ENCODE assay signal across 19 cellular contexts in the genomic region with DNA sequence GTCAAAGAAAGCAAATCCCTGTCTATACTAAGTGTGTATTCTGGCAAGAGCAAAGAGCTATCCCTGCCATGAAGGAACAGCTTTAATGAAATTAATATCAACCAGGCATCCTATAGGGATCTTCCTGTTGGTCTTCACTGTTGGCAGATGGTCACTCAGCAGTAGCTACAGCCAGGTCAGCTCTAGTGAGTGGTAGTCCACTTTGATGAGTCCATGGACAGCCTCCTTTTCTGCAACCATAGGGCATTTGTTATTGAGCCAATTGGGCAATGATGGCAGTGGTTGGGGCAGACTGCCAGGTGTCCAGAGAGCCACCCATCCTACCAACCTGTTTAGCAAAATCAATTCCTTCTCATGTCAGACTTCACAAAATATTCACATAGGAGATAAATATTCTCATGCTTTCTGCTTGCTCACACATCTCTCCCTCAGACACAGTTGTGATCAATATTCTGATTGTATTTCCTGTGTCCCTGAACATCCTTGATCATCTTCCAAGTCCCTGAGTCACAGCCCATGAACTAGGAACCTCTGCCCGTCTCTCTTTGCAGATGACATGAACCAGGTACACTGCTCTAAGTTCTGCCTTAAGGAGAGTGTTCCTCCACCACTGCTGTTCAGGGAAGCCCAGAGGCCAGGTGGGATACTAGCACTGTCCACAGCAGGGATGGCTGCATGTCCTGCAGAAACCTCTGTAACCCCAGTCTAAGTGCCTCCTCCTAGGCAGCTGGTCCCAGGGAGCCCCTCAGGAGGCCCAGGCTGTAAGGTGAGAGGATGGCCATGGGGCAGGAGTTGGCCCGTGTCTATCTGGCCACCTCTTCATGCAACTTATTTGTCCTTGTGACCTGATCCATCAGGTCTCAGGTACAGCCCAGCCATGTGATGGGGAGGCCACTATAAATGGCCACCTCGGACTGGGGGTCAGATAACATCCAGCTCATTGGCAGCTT.
DNase-seq lines count a peak whose midpoint lies in the region; ATAC-seq lines count a peak whose summit lies in the region.
"Had no signal": no experiment of that assay in that cellular context is flagged by ENCODE, and none has a peak within 500 bp of the region (broad histone marks: within the 10 kb centered on the region; RNA-seq: fewer than 3 reads in every experiment).

No MANE protein-coding gene starts in this region.

- H3K27me3 Mint-ChIP-seq in CD8-positive, alpha-beta memory T cell, result no peaks in the 10 kb centered on the region
- no peaks in the 10 kb centered on the region for H3K27me3 Mint-ChIP-seq in naive thymus-derived CD8-positive, alpha-beta T cell

- H3K4me2 ChIP-seq in BLaER1 treated with 17β-estradiol and CSF1 and Interleukin-3, amounts not matched to agents 10 nM and 100 nM, result peak overlapping the region in 9 of 11 experiments; percentile 9 to 95 (median 89); a peak in 13 of 22 replicates

- DNase-seq in CD8-positive, alpha-beta memory T cell, result no peak
- DNase-seq in cerebellar nuclear complex (lab: John Stamatoyannopoulos, UW) (peak; percentile 10 to 29), T-helper 1 cell (no peak), epidermal melanocyte (ENCODE audit: insufficient read length, low spot score) (no peak)
- DNase-seq in naive thymus-derived CD8-positive, alpha-beta T cell, result no peak
- DNase-seq in activated CD8-positive, alpha-beta memory T cell treated with anti-CD3 and anti-CD28 coated beads, Interleukin-2, amount 50 U/mL, for 48 hours, result no peak
- DNase-seq: AML-193, GF-D8, GOT3, NCI-H1417, NCI-H187 treated with DMSO at 0.1 percent for 48 hours, NCI-H2171, NCI-H446 treated with DMSO at 0.1 percent for 48 hours, NCI-H748 treated with DMSO at 0.1 percent for 48 hours, PC-3, SJCRH30 had no signal

- ATAC-seq in naive thymus-derived CD8-positive, alpha-beta T cell, result no peak
- ATAC-seq in GM21447 (IDR thresholded peaks at IDR 0.05; ENCODE audit: unreplicated experiment), result no peak
- ATAC-seq: PC-3 had no signal

- H3K27ac ChIP-seq in BLaER1 treated with 17β-estradiol and CSF1 and Interleukin-3, amounts not matched to agents 10 nM and 100 nM, result peak overlapping the region in 8 of 11 experiments; percentile 79 to 89 (median 84); a peak in 12 of 22 replicates
- no peak overlapping the region for H3K27ac ChIP-seq in CD8-positive, alpha-beta memory T cell (ENCODE audit: low read depth, low read length)
- H3K27ac ChIP-seq: HL-60, SJCRH30 had no signal

- H3K36me3 Mint-ChIP-seq in CD8-positive, alpha-beta memory T cell, result peaks cover 0 to 11% (median 6%) of the 10 kb centered on the region in 3 donors
- H3K36me3 Mint-ChIP-seq in naive thymus-derived CD8-positive, alpha-beta T cell, result no peaks in the 10 kb centered on the region

- peak overlapping the region; percentile 33 to 97 (median 65) for H3K27ac Mint-ChIP-seq in CD8-positive, alpha-beta memory T cell
- peak overlapping the region in 8 of 10 donors; percentile 34 to 99 (median 68) for H3K27ac Mint-ChIP-seq in naive thymus-derived CD8-positive, alpha-beta T cell

- no peaks in the 10 kb centered on the region for H4K20me1 ChIP-seq in BLaER1 treated with 17β-estradiol and CSF1 and Interleukin-3, amounts not matched to agents 10 nM and 100 nM

- H3K36me3 ChIP-seq in BLaER1 treated with 17β-estradiol and CSF1 and Interleukin-3, amounts not matched to agents 10 nM and 100 nM, result no peaks in the 10 kb centered on the region
- no peaks in the 10 kb centered on the region for H3K36me3 ChIP-seq in CD8-positive, alpha-beta memory T cell (ENCODE audit: insufficient read depth, low read length)
- H3K36me3 ChIP-seq: SJCRH30 had no signal

- H3K4me3 Mint-ChIP-seq in CD8-positive, alpha-beta memory T cell, result peak overlapping the region in 2 of 7 donors; percentile 1 to 2
- no peak overlapping the region for H3K4me3 Mint-ChIP-seq in naive thymus-derived CD8-positive, alpha-beta T cell

- H3K4me1 ChIP-seq in BLaER1 treated with 17β-estradiol and CSF1 and Interleukin-3, amounts not matched to agents 10 nM and 100 nM, result peaks cover 35 to 84% (median 74%) of the 10 kb centered on the region in 10 experiments
- peaks cover 52% of the 10 kb centered on the region for H3K4me1 ChIP-seq in CD8-positive, alpha-beta memory T cell (ENCODE audit: insufficient read depth, low read length)
- H3K4me1 ChIP-seq: SJCRH30 had no signal

- H3K4me1 Mint-ChIP-seq in CD8-positive, alpha-beta memory T cell, result peaks cover 94 to 100% (median 95%) of the 10 kb centered on the region in 3 donors
- peaks cover 39 to 85% (median 69%) of the 10 kb centered on the region in 4 donors for H3K4me1 Mint-ChIP-seq in naive thymus-derived CD8-positive, alpha-beta T cell

- no peaks in the 10 kb centered on the region for H3K27me3 ChIP-seq in BLaER1 treated with 17β-estradiol and CSF1 and Interleukin-3, amounts not matched to agents 10 nM and 100 nM
- H3K27me3 ChIP-seq in CD8-positive, alpha-beta memory T cell (ENCODE audit: insufficient read depth, low read length, poor library complexity, severe bottlenecking), result no peaks in the 10 kb centered on the region
- H3K27me3 ChIP-seq: SJCRH30 had no signal

- H3K9ac ChIP-seq in BLaER1 treated with 17β-estradiol and CSF1 and Interleukin-3, amounts not matched to agents 10 nM and 100 nM, result no peak overlapping the region

- POLR2A ChIA-PET in CD8-positive, alpha-beta memory T cell (lab: Charles Lee), result no interaction called here
- POLR2A ChIA-PET in naive thymus-derived CD8-positive, alpha-beta T cell (lab: Charles Lee), result interaction anchor here (1.1 to 6.2 kb wide), 4 partner anchors 8 to 60 kb away, joined by 3 to 74 read pairs (median 8); no protein-coding TSS in a partner anchor

- H3K9me3 ChIP-seq in BLaER1 treated with 17β-estradiol and CSF1 and Interleukin-3, amounts not matched to agents 10 nM and 100 nM (replicated peaks in 1 of 11), result no peaks in the 10 kb centered on the region
- H3K9me3 ChIP-seq in CD8-positive, alpha-beta memory T cell (ENCODE audit: low read length), result no peaks in the 10 kb centered on the region
- H3K9me3 ChIP-seq: SJCRH30 had no signal

- H3K9me3 Mint-ChIP-seq in CD8-positive, alpha-beta memory T cell, result no peaks in the 10 kb centered on the region
- H3K9me3 Mint-ChIP-seq in naive thymus-derived CD8-positive, alpha-beta T cell, result no peaks in the 10 kb centered on the region

- H3K4me3 ChIP-seq in BLaER1 treated with 17β-estradiol and CSF1 and Interleukin-3, amounts not matched to agents 10 nM and 100 nM, result no peak overlapping the region
- H3K4me3 ChIP-seq in CD8-positive, alpha-beta memory T cell (ENCODE audit: low read length), result no peak overlapping the region
- H3K4me3 ChIP-seq: SJCRH30 had no signal

- CTCF ChIA-PET in CD8-positive, alpha-beta memory T cell (lab: Charles Lee), result interaction anchor here (1.5 to 17.4 kb wide), 7 partner anchors 25 to 141 kb away, joined by 3 to 247 read pairs (median 48); no protein-coding TSS in a partner anchor

Comparison
In these comparisons a context has a peak if more than half of its experiments do, and no peak if none do; other contexts are left out.
1. DNase-seq: peak in cerebellar nuclear complex (2 of 2); none in CD8-positive, alpha-beta memory T cell (0 of 5), naive thymus-derived CD8-positive, alpha-beta T cell (0 of 10), activated CD8-positive, alpha-beta memory T cell treated with anti-CD3 and anti-CD28 coated beads, Interleukin-2, amount 50 U/mL, for 48 hours (single experiment), T-helper 1 cell (0 of 5) and epidermal melanocyte (single experiment).